ENCODE assay signal across 36 cellular contexts in the genomic region with DNA sequence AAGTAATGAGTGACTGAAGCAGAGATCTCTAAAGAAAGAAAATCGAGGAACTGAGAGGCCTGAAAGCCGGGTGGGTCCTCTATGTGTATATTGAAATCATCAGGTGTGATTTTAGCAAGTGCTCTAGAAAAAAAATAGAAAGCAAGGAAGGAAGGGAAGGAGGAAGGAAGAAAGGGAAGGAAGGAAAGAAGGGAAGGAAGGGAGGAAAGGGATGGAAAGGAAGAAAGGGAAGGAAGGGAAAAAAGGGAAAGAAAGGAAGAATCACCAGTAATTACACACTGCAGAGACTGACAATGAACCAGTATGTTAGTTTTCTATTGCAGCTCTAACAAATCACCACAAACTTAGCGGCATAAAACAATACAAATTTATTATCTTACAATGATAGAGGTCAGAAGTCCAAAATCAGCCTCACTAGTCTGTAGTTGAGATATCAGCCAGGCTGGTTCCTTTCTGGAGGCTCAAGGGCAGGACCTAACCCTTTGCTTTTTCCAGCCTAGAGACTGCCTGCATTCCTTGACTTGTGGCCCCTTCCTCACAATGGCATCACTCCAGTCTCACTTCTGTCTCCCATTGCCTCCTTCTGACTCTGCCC.
"Had no signal": no experiment of that assay in that cellular context is flagged by ENCODE, and none has a peak within 500 bp of the region (broad histone marks: within the 10 kb centered on the region; RNA-seq: fewer than 3 reads in every experiment).

No MANE protein-coding gene starts in this region.

- H3K27me3 ChIP-seq: adrenal gland, ascending aorta, breast epithelium, cardiac muscle cell had no signal

- ATAC-seq: activated CD4-positive, CD25-positive, alpha-beta regulatory T cell treated with anti-CD3 and anti-CD28 coated beads, Interleukin-2, amount 50 U/mL, for 24 hours; activated CD8-positive, alpha-beta memory T cell treated with anti-CD3 and anti-CD28 coated beads, Interleukin-2, amount 10 ng/mL, durations not matched to agents 7 days and 5 days; activated CD8-positive, alpha-beta T cell treated with anti-CD3 and anti-CD28 coated beads, Interleukin-2, amount 10 ng/mL, durations not matched to agents 7 days and 5 days; activated naive CD8-positive, alpha-beta T cell treated with anti-CD3 and anti-CD28 coated beads, Interleukin-2, amount 50 U/mL, for 24 hours; esophagus mucosa; T-helper 17 cell had no signal

- DNase-seq: activated B cell treated with CpG ODN at 0.5 μM for 24 hours; activated CD4-positive, alpha-beta T cell treated with anti-CD3 and anti-CD28 coated beads for 48 hours; activated CD4-positive, alpha-beta T cell treated with anti-CD3 and anti-CD28 coated beads, Interleukin-2, amount 50 U/mL, for 1 hour; activated CD4-positive, alpha-beta T cell treated with anti-CD3 and anti-CD28 coated beads, Interleukin-2, amount 50 U/mL, for 48 hours; activated CD8-positive, alpha-beta memory T cell treated with anti-CD3 and anti-CD28 coated beads, Interleukin-2, amount 10 ng/mL, durations not matched to agents 7 days and 5 days; activated CD8-positive, alpha-beta memory T cell treated with anti-CD3 and anti-CD28 coated beads, Interleukin-2, amount 50 U/mL, for 4 hours; activated CD8-positive, alpha-beta T cell treated with anti-CD3 and anti-CD28 coated beads, Interleukin-2, amount 10 ng/mL, durations not matched to agents 7 days and 5 days; activated effector memory CD4-positive, alpha-beta T cell treated with anti-CD3 and anti-CD28 coated beads, Interleukin-2, amount 50 U/mL, for 16 hours; activated naive CD4-positive, alpha-beta T cell treated with anti-CD3 and anti-CD28 coated beads for 36 hours; activated naive CD8-positive, alpha-beta T cell treated with anti-CD3 and anti-CD28 coated beads for 36 hours; activated naive CD8-positive, alpha-beta T cell treated with anti-CD3 and anti-CD28 coated beads, Interleukin-2, amount 50 U/mL, for 24 hours; activated T-cell treated with anti-CD3 and anti-CD28 coated beads, Interleukin-2, amount 50 U/mL, for 1 hour; activated T-cell treated with anti-CD3 and anti-CD28 coated beads, Interleukin-2, amount 50 U/mL, for 48 hours; adrenal gland; central memory CD4-positive, alpha-beta T cell; cerebellar nuclear complex; dorsolateral prefrontal cortex; effector memory CD4-positive, alpha-beta T cell; endodermal cell; foreskin fibroblast; T-helper 1 cell; T-helper 17 cell; T1000 had no signal

- H3K27ac Mint-ChIP-seq: activated B cell treated with CpG ODN at 0.5 μM for 24 hours; activated CD8-positive, alpha-beta memory T cell treated with anti-CD3 and anti-CD28 coated beads, Interleukin-2, amount 10 ng/mL, durations not matched to agents 7 days and 5 days; activated CD8-positive, alpha-beta T cell treated with anti-CD3 and anti-CD28 coated beads, Interleukin-2, amount 10 ng/mL, durations not matched to agents 7 days and 5 days; activated naive CD4-positive, alpha-beta T cell treated with anti-CD3 and anti-CD28 coated beads for 36 hours; activated naive CD4-positive, alpha-beta T cell treated with anti-CD3 and anti-CD28 coated beads, Interleukin-2, amount 50 U/mL, for 24 hours; activated naive CD8-positive, alpha-beta T cell treated with anti-CD3 and anti-CD28 coated beads for 36 hours; activated naive CD8-positive, alpha-beta T cell treated with anti-CD3 and anti-CD28 coated beads, Interleukin-2, amount 50 U/mL, for 24 hours; activated T-helper 1 cell treated with anti-CD3 and anti-CD28 coated beads, Interleukin-12 subunit alpha, Interleukin-12 subunit beta, Interleukin-2, Interleukin-4 antibody, amounts not matched to agents 30 ng/mL and 10 ng/mL and 1 ng/mL, durations not matched to agents 14 hours and 24 hours and 36 hours; activated T-helper 2 cell treated with anti-CD3 and anti-CD28 coated beads, Interferon-gamma antibody, Interleukin-2, Interleukin-4, amounts not matched to agents 10 μg/mL and 5 μg/mL and 100 μg/mL, durations not matched to agents 14 hours and 24 hours and 36 hours; brain; dendritic cell treated with granulocyte-macrophage colony-stimulating factor and Interleukin-4, amounts not matched to agents 40 ng/mL and 50 ng/mL, for 4 days; endodermal cell; T-helper 17 cell; T-helper 2 cell treated with Interferon-gamma antibody and Interleukin-4, amounts not matched to agents 5 μg/mL and 100 μg/mL, for 36 hours had no signal

- H3K4me3 Mint-ChIP-seq: activated B cell treated with CpG ODN at 0.5 μM for 24 hours; activated CD8-positive, alpha-beta memory T cell treated with anti-CD3 and anti-CD28 coated beads, Interleukin-2, amount 10 ng/mL, durations not matched to agents 7 days and 5 days; activated CD8-positive, alpha-beta T cell treated with anti-CD3 and anti-CD28 coated beads, Interleukin-2, amount 10 ng/mL, durations not matched to agents 7 days and 5 days; activated naive CD4-positive, alpha-beta T cell treated with anti-CD3 and anti-CD28 coated beads for 36 hours; activated naive CD4-positive, alpha-beta T cell treated with anti-CD3 and anti-CD28 coated beads, Interleukin-2, amount 50 U/mL, for 24 hours; activated naive CD8-positive, alpha-beta T cell treated with anti-CD3 and anti-CD28 coated beads for 36 hours; activated naive CD8-positive, alpha-beta T cell treated with anti-CD3 and anti-CD28 coated beads, Interleukin-2, amount 50 U/mL, for 24 hours; activated T-helper 1 cell treated with anti-CD3 and anti-CD28 coated beads, Interleukin-12 subunit alpha, Interleukin-12 subunit beta, Interleukin-2, Interleukin-4 antibody, amounts not matched to agents 30 ng/mL and 10 ng/mL and 1 ng/mL, durations not matched to agents 14 hours and 24 hours and 36 hours; brain; dendritic cell treated with granulocyte-macrophage colony-stimulating factor and Interleukin-4, amounts not matched to agents 40 ng/mL and 50 ng/mL, for 4 days; endodermal cell; T-helper 17 cell; T-helper 2 cell treated with Interferon-gamma antibody and Interleukin-4, amounts not matched to agents 5 μg/mL and 100 μg/mL, for 36 hours had no signal

- H3K4me1 Mint-ChIP-seq: activated B cell treated with CpG ODN at 0.5 μM for 24 hours; activated CD8-positive, alpha-beta memory T cell treated with anti-CD3 and anti-CD28 coated beads, Interleukin-2, amount 10 ng/mL, durations not matched to agents 7 days and 5 days; activated naive CD4-positive, alpha-beta T cell treated with anti-CD3 and anti-CD28 coated beads, Interleukin-2, amount 50 U/mL, for 24 hours; activated naive CD8-positive, alpha-beta T cell treated with anti-CD3 and anti-CD28 coated beads for 36 hours; activated naive CD8-positive, alpha-beta T cell treated with anti-CD3 and anti-CD28 coated beads, Interleukin-2, amount 50 U/mL, for 24 hours; T-helper 17 cell had no signal

- H3K9me3 ChIP-seq: adrenal gland, ascending aorta, breast epithelium had no signal

- H3K4me1 ChIP-seq: adrenal gland, ascending aorta, breast epithelium had no signal

- H3K9me3 Mint-ChIP-seq: activated B cell treated with CpG ODN at 0.5 μM for 24 hours; activated naive CD4-positive, alpha-beta T cell treated with anti-CD3 and anti-CD28 coated beads for 36 hours; activated naive CD4-positive, alpha-beta T cell treated with anti-CD3 and anti-CD28 coated beads, Interleukin-2, amount 50 U/mL, for 24 hours; activated naive CD8-positive, alpha-beta T cell treated with anti-CD3 and anti-CD28 coated beads for 36 hours; activated naive CD8-positive, alpha-beta T cell treated with anti-CD3 and anti-CD28 coated beads, Interleukin-2, amount 50 U/mL, for 24 hours; activated T-helper 1 cell treated with anti-CD3 and anti-CD28 coated beads, Interleukin-12 subunit alpha, Interleukin-12 subunit beta, Interleukin-2, Interleukin-4 antibody, amounts not matched to agents 30 ng/mL and 10 ng/mL and 1 ng/mL, durations not matched to agents 14 hours and 24 hours and 36 hours; activated T-helper 2 cell treated with anti-CD3 and anti-CD28 coated beads, Interferon-gamma antibody, Interleukin-2, Interleukin-4, amounts not matched to agents 10 μg/mL and 5 μg/mL and 100 μg/mL, durations not matched to agents 14 hours and 24 hours and 36 hours; dendritic cell treated with granulocyte-macrophage colony-stimulating factor and Interleukin-4, amounts not matched to agents 40 ng/mL and 50 ng/mL, for 4 days; endodermal cell; T-helper 2 cell treated with Interferon-gamma antibody and Interleukin-4, amounts not matched to agents 5 μg/mL and 100 μg/mL, for 36 hours had no signal

- H3K36me3 ChIP-seq: adrenal gland, ascending aorta, breast epithelium, cardiac muscle cell, WERI-Rb-1 had no signal

- H3K27me3 Mint-ChIP-seq: activated naive CD8-positive, alpha-beta T cell treated with anti-CD3 and anti-CD28 coated beads for 36 hours; dendritic cell treated with granulocyte-macrophage colony-stimulating factor and Interleukin-4, amounts not matched to agents 40 ng/mL and 50 ng/mL, for 4 days had no signal

- H3K27ac ChIP-seq: adrenal gland, ascending aorta, breast epithelium, cardiac muscle cell, coronary artery, dorsolateral prefrontal cortex, WERI-Rb-1 had no signal

- H3K36me3 Mint-ChIP-seq: activated CD8-positive, alpha-beta memory T cell treated with anti-CD3 and anti-CD28 coated beads, Interleukin-2, amount 10 ng/mL, durations not matched to agents 7 days and 5 days; activated naive CD4-positive, alpha-beta T cell treated with anti-CD3 and anti-CD28 coated beads, Interleukin-2, amount 50 U/mL, for 24 hours; activated naive CD8-positive, alpha-beta T cell treated with anti-CD3 and anti-CD28 coated beads for 36 hours; brain had no signal

- H3K4me3 ChIP-seq: adrenal gland, ascending aorta, breast epithelium, cardiac muscle cell, coronary artery, dorsolateral prefrontal cortex had no signal
